8 cellular contexts compared by ENCODE assay signal in genomic region chr5:65925094-65925600, GRCh38. TPM values are rescaled to one million over a fixed set of nuclear protein-coding genes. Genes with fewer than 3 reads are reported as not detected.
A peak's percentile ranks its signal among the peaks of the same experiment; 100 is the strongest.
DNase-seq lines count a peak whose midpoint lies in the region; ATAC-seq and TF ChIP-seq lines count a peak whose summit lies in the region.

No MANE protein-coding gene starts in this region.

- H2AFZ ChIP-seq in OCI-LY7 (ENCODE audit: low read length): peak overlapping the region; percentile 72; the same call in 1 of the 2 replicates

- CTCF ChIA-PET in OCI-LY7 (lab: Charles Lee; ENCODE audit: unreplicated experiment): no interaction called here

- H3K9me3 Mint-ChIP-seq in CD4-positive, CD25-positive, alpha-beta regulatory T cell: peaks cover 0 to 2% (median 0%) of the 10 kb centered on the region in 7 donors
- H3K9me3 Mint-ChIP-seq in naive B cell: no peaks in the 10 kb centered on the region
- H3K9me3 Mint-ChIP-seq in stimulated activated naive B cell treated with anti-CD40 and anti-IgM and Interleukin-4, amounts not matched to agents 10 μg/mL and 1 μg/mL and 100 μg/mL, for 72 hours: no peaks in the 10 kb centered on the region

- H3K79me2 ChIP-seq in OCI-LY7 (ENCODE audit: insufficient read depth, low read depth, low read length): peaks cover 39% of the 10 kb centered on the region

- peaks cover 8% of the 10 kb centered on the region for H3K36me3 Mint-ChIP-seq in CD4-positive, CD25-positive, alpha-beta regulatory T cell
- no peaks in the 10 kb centered on the region for H3K36me3 Mint-ChIP-seq in naive B cell
- H3K36me3 Mint-ChIP-seq in stimulated activated naive B cell treated with anti-CD40 and anti-IgM and Interleukin-4, amounts not matched to agents 10 μg/mL and 1 μg/mL and 100 μg/mL, for 72 hours: peaks cover 3 to 8% of the 10 kb centered on the region in 2 donors

- no peaks in the 10 kb centered on the region for H3K27me3 Mint-ChIP-seq in CD4-positive, CD25-positive, alpha-beta regulatory T cell
- no peaks in the 10 kb centered on the region for H3K27me3 Mint-ChIP-seq in naive B cell
- H3K27me3 Mint-ChIP-seq in stimulated activated naive B cell treated with anti-CD40 and anti-IgM and Interleukin-4, amounts not matched to agents 10 μg/mL and 1 μg/mL and 100 μg/mL, for 72 hours: no peaks in the 10 kb centered on the region

- H3K27ac Mint-ChIP-seq in CD4-positive, CD25-positive, alpha-beta regulatory T cell: peak overlapping the region; percentile 90 to 95 (median 95)
- peak overlapping the region; percentile 62 to 98 (median 96) for H3K27ac Mint-ChIP-seq in naive B cell
- peak overlapping the region; percentile 98 for H3K27ac Mint-ChIP-seq in stimulated activated naive B cell treated with anti-CD40 and anti-IgM and Interleukin-4, amounts not matched to agents 10 μg/mL and 1 μg/mL and 100 μg/mL, for 72 hours

- no peaks in the 10 kb centered on the region for H3K36me3 ChIP-seq in CD4-positive, CD25-positive, alpha-beta regulatory T cell (ENCODE audit: control insufficient read depth, insufficient read depth, low read length)
- peaks cover 16% of the 10 kb centered on the region for H3K36me3 ChIP-seq in OCI-LY7 (ENCODE audit: insufficient read depth, low read length)

- peaks cover 36% of the 10 kb centered on the region for H3K4me1 ChIP-seq in CD4-positive, CD25-positive, alpha-beta regulatory T cell (ENCODE audit: control insufficient read depth, insufficient read depth, low read length, poor library complexity, severe bottlenecking)
- H3K4me1 ChIP-seq in OCI-LY7 (ENCODE audit: insufficient read depth, low read length, poor library complexity, severe bottlenecking): peaks cover 25% of the 10 kb centered on the region

- no peak for TF ChIP-seq CTCF in OCI-LY7 (conservative IDR thresholded peaks at IDR 0.05; ENCODE audit: low read length)

- POLR2A ChIA-PET in OCI-LY7 (lab: Charles Lee): interaction anchor here (0.6 to 1.5 kb wide), 13 partner anchors 12 to 1224 kb away, joined by 3 to 7 read pairs (median 4); partner anchors contain the start of gene ADAMTS6

- H3K27me3 ChIP-seq in CD4-positive, CD25-positive, alpha-beta regulatory T cell (ENCODE audit: control insufficient read depth, insufficient read depth, low read length): no peaks in the 10 kb centered on the region

- H3K4me3 ChIP-seq in CD4-positive, CD25-positive, alpha-beta regulatory T cell (ENCODE audit: low read depth, low read length): peak overlapping the region; percentile 75
- peak overlapping the region; percentile 83 for H3K4me3 ChIP-seq in OCI-LY7 (ENCODE audit: low read depth, low read length, poor library complexity, severe bottlenecking)

- H4K20me1 ChIP-seq in OCI-LY7 (ENCODE audit: insufficient read depth, low read length): peaks cover 26% of the 10 kb centered on the region

- BruUV-seq in OCI-LY7 (replicated peaks; lab: Mats Ljungman, UMichigan): no TSS peak

- DNase-seq in CD4-positive, CD25-positive, alpha-beta regulatory T cell: peak; percentile 63 to 89 (median 79)
- DNase-seq in OCI-LY7 (ENCODE audit: low spot score) (peak; percentile 92), naive B cell (peak; percentile 88)
- peak; percentile 84 for DNase-seq in activated T-cell treated with anti-CD3 and anti-CD28 coated beads, Interleukin-2, amount 50 U/mL, for 1 hour
- DNase-seq in stimulated activated naive B cell treated with anti-CD40 and anti-IgM and Interleukin-4, amounts not matched to agents 10 μg/mL and 1 μg/mL and 100 μg/mL, for 72 hours: peak; percentile 82

- no peaks in the 10 kb centered on the region for H3K9me2 ChIP-seq in OCI-LY7 (ENCODE audit: insufficient read depth, low read length)

- peak overlapping the region; percentile 88 for H3K4me2 ChIP-seq in OCI-LY7 (ENCODE audit: low read length)

- H3K4me3 Mint-ChIP-seq in CD4-positive, CD25-positive, alpha-beta regulatory T cell: peak overlapping the region; percentile 89 to 97 (median 94)
- H3K4me3 Mint-ChIP-seq in naive B cell: peak overlapping the region; percentile 80 to 98 (median 96)
- H3K4me3 Mint-ChIP-seq in stimulated activated naive B cell treated with anti-CD40 and anti-IgM and Interleukin-4, amounts not matched to agents 10 μg/mL and 1 μg/mL and 100 μg/mL, for 72 hours: peak overlapping the region; percentile 83 to 90

- peak overlapping the region; percentile 88 for H3K27ac ChIP-seq in CD4-positive, CD25-positive, alpha-beta regulatory T cell (ENCODE audit: insufficient read depth, low read length, poor library complexity, severe bottlenecking)
- peak overlapping the region; percentile 97 for H3K27ac ChIP-seq in OCI-LY7 (ENCODE audit: low read depth, low read length, poor library complexity, severe bottlenecking)

- peak; percentile 61 to 67 for ATAC-seq in CD4-positive, CD25-positive, alpha-beta regulatory T cell (ENCODE audit: low read depth in 2 of 2)
- ATAC-seq in GM19397 (IDR thresholded peaks at IDR 0.05; ENCODE audit: unreplicated experiment) (peak; percentile 58), HG03521 (IDR thresholded peaks at IDR 0.05; ENCODE audit: unreplicated experiment) (peak; percentile 54), esophagus mucosa (peak; percentile 51), naive B cell (ENCODE audit: low read depth in 2 of 2) (peak; percentile 75 to 76)
- peak; percentile 79 to 81 for ATAC-seq in stimulated activated naive B cell treated with anti-CD40 and anti-IgM and Interleukin-4, amounts not matched to agents 10 μg/mL and 1 μg/mL and 100 μg/mL, for 72 hours (replicated peaks)

- no peaks in the 10 kb centered on the region for H3K9me3 ChIP-seq in CD4-positive, CD25-positive, alpha-beta regulatory T cell (ENCODE audit: control insufficient read depth in 2 of 2, low read length in 2 of 2)
- H3K9me3 ChIP-seq in OCI-LY7 (ENCODE audit: low read length): no peaks in the 10 kb centered on the region

- intact Hi-C loops in OCI-LY7 (cut with micrococcal nuclease; ENCODE audit: unreplicated experiment): loop anchor here (1.0 to 10.0 kb wide), 5 partner anchors 87 to 1280 kb away; partner anchors contain the start of genes NLN, SGTB and SREK1

- H3K4me1 Mint-ChIP-seq in CD4-positive, CD25-positive, alpha-beta regulatory T cell: peaks cover 10 to 35% (median 22%) of the 10 kb centered on the region in 4 donors
- peaks cover 9 to 29% (median 21%) of the 10 kb centered on the region in 3 donors for H3K4me1 Mint-ChIP-seq in naive B cell
- H3K4me1 Mint-ChIP-seq in stimulated activated naive B cell treated with anti-CD40 and anti-IgM and Interleukin-4, amounts not matched to agents 10 μg/mL and 1 μg/mL and 100 μg/mL, for 72 hours: peaks cover 7 to 24% of the 10 kb centered on the region in 2 donors

RNA-seq across cellular contexts. Expression of gene ERBIN, which starts 1.2 kb away (rescaled TPM):
- 114 TPM for total RNA-seq in CD4-positive, CD25-positive, alpha-beta regulatory T cell
- 10 to 100 TPM; 21.5 to 58.2 (median 38.8) TPM for polyA plus RNA-seq in CD4-positive, CD25-positive, alpha-beta regulatory T cell
- 81.8 and 84.5 TPM in 2 replicates for total RNA-seq in OCI-LY7 (2014; rRNA removed; shearing (Covaris generic))
- 132 and 163 TPM in 2 replicates for total RNA-seq in OCI-LY7 (2022)
- total RNA-seq in esophagus mucosa: 41.6 TPM
- 10 to 100 TPM; 18.4 to 57.6 (median 41.4) TPM for polyA plus RNA-seq in naive B cell (ENCODE audit: low read depth in 6 of 6)

Comparison
In these comparisons a context has a peak if more than half of its experiments do, and no peak if none do; other contexts are left out.
1. Peak in every context shown above with its lines: DNase-seq, ATAC-seq, H3K4me3 ChIP-seq and H3K27ac ChIP-seq.